ENCODE assay signal across 15 cellular contexts in genomic region chr3:124576565-124577493, GRCh38.
DNase-seq lines count a peak whose midpoint lies in the region; ATAC-seq and TF ChIP-seq lines count a peak whose summit lies in the region.
"Had no signal": no experiment of that assay in that cellular context is flagged by ENCODE, and none has a peak within 500 bp of the region (broad histone marks: within the 10 kb centered on the region; RNA-seq: fewer than 3 reads in every experiment).

No MANE protein-coding gene starts in this region.

- intact Hi-C loops in left lung (cut with DNase I): no loop called here

- H3K36me3 Mint-ChIP-seq in activated T-helper 17 cell treated with anti-CD3 and anti-CD28 coated beads, Interleukin-2, amount 50 U/mL, for 72 hours (ENCODE audit: low read depth): no peaks in the 10 kb centered on the region
- H3K36me3 Mint-ChIP-seq: activated naive CD4-positive, alpha-beta T cell treated with anti-CD3 and anti-CD28 coated beads, Interleukin-2, amount 10 ng/mL, durations not matched to agents 7 days and 5 days; natural killer cell treated with Interleukin-12 subunit alpha and Interleukin-12 subunit beta and Interleukin-15 and Interleukin-18, amount 100 ng/mL, for 72 hours had no signal

- H3K27ac ChIP-seq in left lung: no peak overlapping the region

- H3K27me3 Mint-ChIP-seq in activated T-helper 17 cell treated with anti-CD3 and anti-CD28 coated beads, Interleukin-2, amount 50 U/mL, for 72 hours: peaks cover 7% of the 10 kb centered on the region

- no peak overlapping the region for H3K4me3 ChIP-seq in left lung

- DNase-seq in myocyte (ENCODE audit: low read depth) (peak; percentile 27), left lung (no peak)
- DNase-seq: activated CD4-positive, alpha-beta T cell treated with anti-CD3 and anti-CD28 coated beads for 36 hours; activated naive CD4-positive, alpha-beta T cell treated with anti-CD3 and anti-CD28 coated beads, Interleukin-2, amount 10 ng/mL, durations not matched to agents 7 days and 5 days; effector CD4-positive, alpha-beta T cell; hypothalamus; NCI-H1105; T-helper 9 cell had no signal

- H3K9me3 Mint-ChIP-seq in activated T-helper 17 cell treated with anti-CD3 and anti-CD28 coated beads, Interleukin-2, amount 50 U/mL, for 72 hours: no peaks in the 10 kb centered on the region
- H3K9me3 Mint-ChIP-seq: activated naive CD4-positive, alpha-beta T cell treated with anti-CD3 and anti-CD28 coated beads, Interleukin-2, amount 10 ng/mL, durations not matched to agents 7 days and 5 days; natural killer cell treated with Interleukin-12 subunit alpha and Interleukin-12 subunit beta and Interleukin-15 and Interleukin-18, amount 100 ng/mL, for 72 hours had no signal

- no peak overlapping the region for H3K27ac Mint-ChIP-seq in activated T-helper 17 cell treated with anti-CD3 and anti-CD28 coated beads, Interleukin-2, amount 50 U/mL, for 72 hours
- H3K27ac Mint-ChIP-seq: activated CD4-positive, alpha-beta T cell treated with anti-CD3 and anti-CD28 coated beads for 36 hours; activated naive CD4-positive, alpha-beta T cell treated with anti-CD3 and anti-CD28 coated beads, Interleukin-2, amount 10 ng/mL, durations not matched to agents 7 days and 5 days; natural killer cell treated with Interleukin-12 subunit alpha and Interleukin-12 subunit beta and Interleukin-15 and Interleukin-18, amount 100 ng/mL, for 72 hours had no signal

- no peak overlapping the region for H3K4me3 Mint-ChIP-seq in activated T-helper 17 cell treated with anti-CD3 and anti-CD28 coated beads, Interleukin-2, amount 50 U/mL, for 72 hours
- H3K4me3 Mint-ChIP-seq: activated CD4-positive, alpha-beta T cell treated with anti-CD3 and anti-CD28 coated beads for 36 hours; activated naive CD4-positive, alpha-beta T cell treated with anti-CD3 and anti-CD28 coated beads, Interleukin-2, amount 10 ng/mL, durations not matched to agents 7 days and 5 days; natural killer cell treated with Interleukin-12 subunit alpha and Interleukin-12 subunit beta and Interleukin-15 and Interleukin-18, amount 100 ng/mL, for 72 hours had no signal

- H3K4me1 Mint-ChIP-seq in activated T-helper 17 cell treated with anti-CD3 and anti-CD28 coated beads, Interleukin-2, amount 50 U/mL, for 72 hours: no peaks in the 10 kb centered on the region
- H3K4me1 Mint-ChIP-seq: activated CD4-positive, alpha-beta T cell treated with anti-CD3 and anti-CD28 coated beads for 36 hours had no signal

- no peaks in the 10 kb centered on the region for H3K36me3 ChIP-seq in left lung

- H3K4me1 ChIP-seq in left lung: no peaks in the 10 kb centered on the region

- no peaks in the 10 kb centered on the region for H3K27me3 ChIP-seq in left lung

- no peaks in the 10 kb centered on the region for H3K9me3 ChIP-seq in left lung

- TF ChIP-seq CTCF in GM12874 (IDR thresholded peaks at IDR 0.05; ENCODE audit: insufficient read depth, low read depth, low read length) (peak; percentile 41; the same call in 1 of the 2 replicates), left lung (IDR thresholded peaks at IDR 0.05) (no peak)

- peak; percentile 58 for ATAC-seq in GM21786 (IDR thresholded peaks at IDR 0.05; ENCODE audit: unreplicated experiment)
- peak; percentile 53 for ATAC-seq in activated T-helper 17 cell treated with anti-CD3 and anti-CD28 coated beads, Interleukin-2, amount 50 U/mL, for 72 hours (replicated peaks)
- no peak for ATAC-seq in HG03280 (IDR thresholded peaks at IDR 0.05; ENCODE audit: unreplicated experiment)
- no peak for ATAC-seq in GM21423 (IDR thresholded peaks at IDR 0.05; ENCODE audit: unreplicated experiment)
- ATAC-seq in GM21619 (IDR thresholded peaks at IDR 0.05; ENCODE audit: unreplicated experiment): no peak
- ATAC-seq in left lung: no peak
- ATAC-seq: activated CD4-positive, alpha-beta T cell treated with anti-CD3 and anti-CD28 coated beads for 36 hours; natural killer cell treated with Interleukin-12 subunit alpha and Interleukin-12 subunit beta and Interleukin-15 and Interleukin-18, amount 100 ng/mL, for 72 hours had no signal

Comparison
In these comparisons a context has a peak if more than half of its experiments do, and no peak if none do; other contexts are left out.
1. ATAC-seq: peak in GM21786 (single experiment) and activated T-helper 17 cell treated with anti-CD3 and anti-CD28 coated beads, Interleukin-2, amount 50 U/mL, for 72 hours (single experiment); none in HG03280 (single experiment), GM21423 (single experiment), GM21619 (single experiment) and left lung (single experiment).